Comparison of ENCODE assay signal across 1 cellular context in the genomic region with DNA sequence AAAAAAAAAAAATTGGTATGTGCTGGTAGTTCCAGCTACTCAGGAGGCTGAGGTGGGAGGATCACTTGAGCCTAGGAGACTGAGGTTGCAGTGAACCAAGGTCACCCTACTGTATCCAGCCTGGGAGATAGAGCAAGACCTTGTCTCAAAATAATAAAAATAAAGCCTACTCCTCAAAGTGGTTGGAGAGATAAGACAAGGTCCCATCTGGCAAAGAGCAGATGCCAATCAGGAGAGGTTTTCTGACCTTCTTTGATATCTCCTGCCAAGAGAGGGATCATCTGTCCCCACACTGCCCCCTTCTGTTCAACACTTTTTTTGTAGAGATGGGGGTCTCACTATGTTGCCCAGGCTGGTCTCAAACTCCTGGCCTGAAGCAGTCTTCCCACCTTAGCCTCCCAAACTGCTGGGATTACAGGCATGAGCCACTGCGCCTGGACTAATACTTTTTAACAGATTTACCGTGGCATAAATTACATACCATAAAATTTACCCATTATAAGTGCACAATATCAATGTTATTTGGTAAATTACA.
TF ChIP-seq lines count a peak whose summit lies in the region.

No MANE protein-coding gene starts in this region.

TF ChIP-seq in SK-N-SH, 30 proteins besides CTCF, POLR2A, EP300 and RAD21 (continued from another document):
- TF ChIP-seq RCOR1 (IDR thresholded peaks at IDR 0.05; ENCODE audit: low read length) = no peak
- TF ChIP-seq, protein P1, sequence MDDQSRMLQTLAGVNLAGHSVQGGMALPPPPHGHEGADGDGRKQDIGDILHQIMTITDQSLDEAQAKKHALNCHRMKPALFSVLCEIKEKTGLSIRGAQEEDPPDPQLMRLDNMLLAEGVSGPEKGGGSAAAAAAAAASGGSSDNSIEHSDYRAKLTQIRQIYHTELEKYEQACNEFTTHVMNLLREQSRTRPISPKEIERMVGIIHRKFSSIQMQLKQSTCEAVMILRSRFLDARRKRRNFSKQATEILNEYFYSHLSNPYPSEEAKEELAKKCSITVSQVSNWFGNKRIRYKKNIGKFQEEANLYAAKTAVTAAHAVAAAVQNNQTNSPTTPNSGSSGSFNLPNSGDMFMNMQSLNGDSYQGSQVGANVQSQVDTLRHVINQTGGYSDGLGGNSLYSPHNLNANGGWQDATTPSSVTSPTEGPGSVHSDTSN (IDR thresholded peaks at IDR 0.05) = no peak
- TF ChIP-seq SMC3 (IDR thresholded peaks at IDR 0.05; ENCODE audit: low read depth, low read length) = no peak
TF ChIP-seq in SK-N-SH: peak in this region for 0.
